ENCODE assay signal across 1 cellular context in the genomic region with DNA sequence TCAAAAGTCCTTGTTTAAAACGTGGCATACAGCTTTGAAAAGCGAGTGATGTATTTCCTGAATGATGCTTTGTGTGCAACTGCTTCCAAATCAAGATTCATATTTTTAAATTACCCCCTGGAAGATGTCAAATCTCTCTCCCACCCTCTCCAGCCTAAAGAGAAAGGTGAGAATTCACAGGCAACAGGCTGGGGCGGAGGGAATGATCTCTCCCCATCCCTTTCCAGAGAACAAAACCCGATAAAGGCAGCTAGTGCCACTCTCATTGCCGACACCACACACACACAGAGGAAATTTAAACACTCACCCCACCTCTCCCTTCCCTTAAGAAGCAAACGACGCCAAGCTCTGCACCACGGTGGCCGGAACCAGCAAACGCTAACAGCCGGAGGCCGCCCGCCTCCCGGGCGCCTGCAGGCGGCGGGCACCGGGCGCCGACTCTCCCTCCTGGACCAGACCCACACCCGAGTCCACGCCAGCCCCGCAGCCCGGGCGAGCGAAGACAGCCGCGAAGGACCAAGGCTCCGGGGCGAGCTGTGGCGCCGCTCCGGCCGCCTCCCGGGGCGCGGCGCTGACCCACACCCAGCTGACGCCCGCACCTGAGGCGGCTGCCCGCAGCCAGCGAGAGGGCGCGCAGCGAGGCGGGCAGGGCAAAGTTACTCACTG.
TF ChIP-seq lines count a peak whose summit lies in the region.

No MANE protein-coding gene starts in this region.

TF ChIP-seq in GM12878, 131 proteins besides CTCF, POLR2A, EP300 and RAD21 (continued from another document and continues in another):
- TF ChIP-seq ZBED1 (IDR thresholded peaks at IDR 0.05; ENCODE audit: borderline replicate concordance) (no peak), HCFC1 (IDR thresholded peaks at IDR 0.05; ENCODE audit: low read length) (no peak), CUX1 (IDR thresholded peaks at IDR 0.05; ENCODE audit: insufficient replicate concordance, low read depth, low read length) (no peak), CHD4 (IDR thresholded peaks at IDR 0.05) (no peak), SMC3 (IDR thresholded peaks at IDR 0.05; ENCODE audit: borderline replicate concordance, low read length) (no peak), FOXK2 (IDR thresholded peaks at IDR 0.05) (no peak), REST (IDR thresholded peaks at IDR 0.05; ENCODE audit: low read depth, low read length) (no peak), BACH1 (IDR thresholded peaks at IDR 0.05; ENCODE audit: borderline replicate concordance) (no peak), MYB (IDR thresholded peaks at IDR 0.05; ENCODE audit: borderline replicate concordance, low read depth, low read length) (no peak), ZBTB4 (CRISPR knock-in tag; IDR thresholded peaks at IDR 0.05) (no peak), RUNX3 (IDR thresholded peaks at IDR 0.05; ENCODE audit: low read length) (no peak; the same call in 1 of the 2 replicates), RELB (IDR thresholded peaks at IDR 0.05; ENCODE audit: low read depth) (no peak), POLR2AphosphoS2 (IDR thresholded peaks at IDR 0.05; ENCODE audit: low read depth, low read length) (no peak), IKZF1 (conservative IDR thresholded peaks at IDR 0.05) (no peak), SUPT20H (IDR thresholded peaks at IDR 0.05; ENCODE audit: borderline replicate concordance, control insufficient read depth, low read depth, low read length) (no peak), KLF5 (IDR thresholded peaks at IDR 0.05; ENCODE audit: partially characterized antibody) (no peak), MEF2A (IDR thresholded peaks at IDR 0.05; ENCODE audit: insufficient read depth, low read depth, low read length) (no peak), NFYA (IDR thresholded peaks at IDR 0.05; ENCODE audit: borderline replicate concordance, low read depth, low read length) (no peak), NRF1 (conservative IDR thresholded peaks at IDR 0.05; ENCODE audit: low read depth, low read length) (no peak), WRNIP1 (IDR thresholded peaks at IDR 0.05; ENCODE audit: borderline replicate concordance, low read depth, low read length) (no peak), GATAD2B (conservative IDR thresholded peaks at IDR 0.05; ENCODE audit: low read depth) (peak; percentile 84; the same call in 1 of the 2 replicates), GABPA (IDR thresholded peaks at IDR 0.05; ENCODE audit: low read depth) (no peak), RFX5 (IDR thresholded peaks at IDR 0.05; ENCODE audit: low read depth, low read length) (no peak), PKNOX1 (IDR thresholded peaks at IDR 0.05) (no peak), RBBP5 (conservative IDR thresholded peaks at IDR 0.05) (peak; percentile 58; the same call in 1 of the 2 replicates), SRF (IDR thresholded peaks at IDR 0.05; ENCODE audit: low read depth in 2 of 2, low read length in 2 of 2) (no peak), NR2C2 (IDR thresholded peaks at IDR 0.05; ENCODE audit: borderline replicate concordance, control insufficient read depth, insufficient read length, low read depth) (no peak), RB1 (IDR thresholded peaks at IDR 0.05; ENCODE audit: borderline replicate concordance) (0 out of 2 replicates have a peak, but pooled peaks have one; percentile 85), RCOR1 (conservative IDR thresholded peaks at IDR 0.05; ENCODE audit: low read depth, low read length) (no peak), SP1 (IDR thresholded peaks at IDR 0.05; ENCODE audit: low read depth, low read length) (no peak)
- TF ChIP-seq, protein P1, sequence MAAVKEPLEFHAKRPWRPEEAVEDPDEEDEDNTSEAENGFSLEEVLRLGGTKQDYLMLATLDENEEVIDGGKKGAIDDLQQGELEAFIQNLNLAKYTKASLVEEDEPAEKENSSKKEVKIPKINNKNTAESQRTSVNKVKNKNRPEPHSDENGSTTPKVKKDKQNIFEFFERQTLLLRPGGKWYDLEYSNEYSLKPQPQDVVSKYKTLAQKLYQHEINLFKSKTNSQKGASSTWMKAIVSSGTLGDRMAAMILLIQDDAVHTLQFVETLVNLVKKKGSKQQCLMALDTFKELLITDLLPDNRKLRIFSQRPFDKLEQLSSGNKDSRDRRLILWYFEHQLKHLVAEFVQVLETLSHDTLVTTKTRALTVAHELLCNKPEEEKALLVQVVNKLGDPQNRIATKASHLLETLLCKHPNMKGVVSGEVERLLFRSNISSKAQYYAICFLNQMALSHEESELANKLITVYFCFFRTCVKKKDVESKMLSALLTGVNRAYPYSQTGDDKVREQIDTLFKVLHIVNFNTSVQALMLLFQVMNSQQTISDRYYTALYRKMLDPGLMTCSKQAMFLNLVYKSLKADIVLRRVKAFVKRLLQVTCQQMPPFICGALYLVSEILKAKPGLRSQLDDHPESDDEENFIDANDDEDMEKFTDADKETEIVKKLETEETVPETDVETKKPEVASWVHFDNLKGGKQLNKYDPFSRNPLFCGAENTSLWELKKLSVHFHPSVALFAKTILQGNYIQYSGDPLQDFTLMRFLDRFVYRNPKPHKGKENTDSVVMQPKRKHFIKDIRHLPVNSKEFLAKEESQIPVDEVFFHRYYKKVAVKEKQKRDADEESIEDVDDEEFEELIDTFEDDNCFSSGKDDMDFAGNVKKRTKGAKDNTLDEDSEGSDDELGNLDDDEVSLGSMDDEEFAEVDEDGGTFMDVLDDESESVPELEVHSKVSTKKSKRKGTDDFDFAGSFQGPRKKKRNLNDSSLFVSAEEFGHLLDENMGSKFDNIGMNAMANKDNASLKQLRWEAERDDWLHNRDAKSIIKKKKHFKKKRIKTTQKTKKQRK (IDR thresholded peaks at IDR 0.05; ENCODE audit: low read depth, low read length): no peak
- TF ChIP-seq, protein P2, sequence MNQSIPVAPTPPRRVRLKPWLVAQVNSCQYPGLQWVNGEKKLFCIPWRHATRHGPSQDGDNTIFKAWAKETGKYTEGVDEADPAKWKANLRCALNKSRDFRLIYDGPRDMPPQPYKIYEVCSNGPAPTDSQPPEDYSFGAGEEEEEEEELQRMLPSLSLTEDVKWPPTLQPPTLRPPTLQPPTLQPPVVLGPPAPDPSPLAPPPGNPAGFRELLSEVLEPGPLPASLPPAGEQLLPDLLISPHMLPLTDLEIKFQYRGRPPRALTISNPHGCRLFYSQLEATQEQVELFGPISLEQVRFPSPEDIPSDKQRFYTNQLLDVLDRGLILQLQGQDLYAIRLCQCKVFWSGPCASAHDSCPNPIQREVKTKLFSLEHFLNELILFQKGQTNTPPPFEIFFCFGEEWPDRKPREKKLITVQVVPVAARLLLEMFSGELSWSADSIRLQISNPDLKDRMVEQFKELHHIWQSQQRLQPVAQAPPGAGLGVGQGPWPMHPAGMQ (IDR thresholded peaks at IDR 0.05; ENCODE audit: borderline replicate concordance): no peak
- TF ChIP-seq, protein P3, sequence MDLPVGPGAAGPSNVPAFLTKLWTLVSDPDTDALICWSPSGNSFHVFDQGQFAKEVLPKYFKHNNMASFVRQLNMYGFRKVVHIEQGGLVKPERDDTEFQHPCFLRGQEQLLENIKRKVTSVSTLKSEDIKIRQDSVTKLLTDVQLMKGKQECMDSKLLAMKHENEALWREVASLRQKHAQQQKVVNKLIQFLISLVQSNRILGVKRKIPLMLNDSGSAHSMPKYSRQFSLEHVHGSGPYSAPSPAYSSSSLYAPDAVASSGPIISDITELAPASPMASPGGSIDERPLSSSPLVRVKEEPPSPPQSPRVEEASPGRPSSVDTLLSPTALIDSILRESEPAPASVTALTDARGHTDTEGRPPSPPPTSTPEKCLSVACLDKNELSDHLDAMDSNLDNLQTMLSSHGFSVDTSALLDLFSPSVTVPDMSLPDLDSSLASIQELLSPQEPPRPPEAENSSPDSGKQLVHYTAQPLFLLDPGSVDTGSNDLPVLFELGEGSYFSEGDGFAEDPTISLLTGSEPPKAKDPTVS (IDR thresholded peaks at IDR 0.05; ENCODE audit: low read depth, low read length): no peak
